20 cellular contexts compared by ENCODE assay signal in the genomic region with DNA sequence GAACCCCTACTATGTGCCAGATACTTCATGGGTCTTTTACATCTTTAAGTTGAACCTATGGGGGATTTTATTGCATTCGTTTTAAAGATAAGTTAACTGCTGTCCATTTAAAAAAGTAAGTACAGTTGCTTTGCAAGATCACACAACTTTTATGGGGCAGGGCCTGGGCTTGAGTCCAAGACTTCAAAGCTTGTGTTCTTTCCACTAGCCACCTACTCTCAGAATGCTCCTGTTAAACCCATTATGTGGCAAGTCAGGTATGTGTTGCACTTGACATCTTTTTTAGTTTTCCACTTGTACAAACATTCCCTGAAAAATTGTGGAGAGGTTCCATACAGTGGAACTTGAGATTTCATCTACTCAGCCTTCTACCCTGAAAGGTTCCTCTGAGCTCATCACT.
DNase-seq lines count a peak whose midpoint lies in the region; ATAC-seq, FAIRE-seq and TF ChIP-seq lines count a peak whose summit lies in the region.
"Had no signal": no experiment of that assay in that cellular context is flagged by ENCODE, and none has a peak within 500 bp of the region (broad histone marks: within the 10 kb centered on the region; RNA-seq: fewer than 3 reads in every experiment).

No MANE protein-coding gene starts in this region.

- CTCF ChIA-PET in A549 (lab: Yijun Ruan, JAX): interaction anchor here (1.1 kb wide), 1 partner anchor 21 kb away, joined by 3 read pairs; no protein-coding TSS in a partner anchor

- intact Hi-C loops in prostate gland (cut with DNase I): no loop called here
- intact Hi-C loops in Right ventricle myocardium superior (cut with DNase I): no loop called here

- H3K27ac ChIP-seq in A549 (peak overlapping the region; percentile 19 to 57; a peak in 3 of 6 replicates), prostate gland (no peak overlapping the region)
- H3K27ac ChIP-seq: BLaER1 treated with 17β-estradiol and CSF1 and Interleukin-3, amounts not matched to agents 10 nM and 100 nM; Peyer's patch had no signal

- no peak for TF ChIP-seq CTCF in A549 (IDR thresholded peaks at IDR 0.05)
- TF ChIP-seq CTCF in astrocyte of the spinal cord (IDR thresholded peaks at IDR 0.05; ENCODE audit: low read depth, low read length): no peak
- no peak for TF ChIP-seq CTCF in prostate gland (IDR thresholded peaks at IDR 0.05)
- no peak for TF ChIP-seq CTCF in D721Med (IDR thresholded peaks at IDR 0.05; ENCODE audit: insufficient read depth, missing control alignments)

- FAIRE-seq in A549 (lab: Jason Lieb, UNC) (no peak), D721Med (lab: Jason Lieb, UNC) (no peak), GM19239 (lab: Jason Lieb, UNC) (no peak)

- no peak for TF ChIP-seq RAD21 in A549 (conservative IDR thresholded peaks at IDR 0.05 in 1 of 2, IDR thresholded peaks at IDR 0.05 in 1 of 2)

- in situ Hi-C loops in astrocyte of the spinal cord (cut with HindIII; ENCODE audit: low sequenced_read_pairs): no loop called here

- TF ChIP-seq POLR2A in A549 (IDR thresholded peaks at IDR 0.05; ENCODE audit: low read length): no peak
- TF ChIP-seq POLR2A in prostate gland (IDR thresholded peaks at IDR 0.05): no peak

- TF ChIP-seq EP300 in A549 (IDR thresholded peaks at IDR 0.05): no peak

- WGBS in A549 (ENCODE audit: missing lambda C conversion rate): 63% methylated on average over 1 of the region's 1 CpG
- WGBS in prostate gland: 30% methylated on average over 1 of the region's 1 CpG

- POLR2A ChIA-PET in A549 (lab: Yijun Ruan, JAX): interaction anchor here (0.6 kb wide), 1 partner anchor 88 kb away, joined by 3 read pairs; no protein-coding TSS in a partner anchor

- H3K9me3 ChIP-seq in A549: no peaks in the 10 kb centered on the region
- H3K9me3 ChIP-seq in prostate gland: no peaks in the 10 kb centered on the region
- H3K9me3 ChIP-seq: BLaER1 treated with 17β-estradiol and CSF1 and Interleukin-3, amounts not matched to agents 10 nM and 100 nM; Peyer's patch had no signal

- H3K4me1 ChIP-seq in A549 (peaks cover 77% of the 10 kb centered on the region), prostate gland (replicated peaks) (no peaks in the 10 kb centered on the region)

- H3K36me3 ChIP-seq in prostate gland: no peaks in the 10 kb centered on the region
- H3K36me3 ChIP-seq: BLaER1 treated with 17β-estradiol and CSF1 and Interleukin-3, amounts not matched to agents 10 nM and 100 nM; Peyer's patch had no signal

- no peak overlapping the region for H3K4me3 ChIP-seq in A549
- H3K4me3 ChIP-seq in astrocyte of the spinal cord (ENCODE audit: low read depth, low read length): no peak overlapping the region
- H3K4me3 ChIP-seq in prostate gland: no peak overlapping the region
- H3K4me3 ChIP-seq: BLaER1 treated with 17β-estradiol and CSF1 and Interleukin-3, amounts not matched to agents 10 nM and 100 nM; Peyer's patch had no signal

- no peaks in the 10 kb centered on the region for H3K27me3 ChIP-seq in prostate gland (replicated peaks; ENCODE audit: insufficient read depth)
- H3K27me3 ChIP-seq: BLaER1 treated with 17β-estradiol and CSF1 and Interleukin-3, amounts not matched to agents 10 nM and 100 nM; Peyer's patch had no signal

- H3K4me2 ChIP-seq in A549: peak overlapping the region; percentile 38
- H3K4me2 ChIP-seq: BLaER1 treated with 17β-estradiol and CSF1 and Interleukin-3, amounts not matched to agents 10 nM and 100 nM had no signal

- ATAC-seq in A549 (no peak), HG03432 (IDR thresholded peaks at IDR 0.05; ENCODE audit: unreplicated experiment) (no peak), Right ventricle myocardium superior (ENCODE audit: poor library complexity) (no peak)
- ATAC-seq: SK-N-SH treated with all-trans-retinoic acid at 6 μM for 48 hours had no signal

- DNase-seq in A549 (ENCODE audit: low read depth in 1 of 2, low spot score in 1 of 2) (no peak), LoVo (ENCODE audit: low spot score) (peak; percentile 46), astrocyte of the spinal cord (ENCODE audit: low read depth, low spot score) (peak; percentile 64), prostate gland (ENCODE audit: low spot score) (peak; percentile 70), D721Med (ENCODE audit: insufficient read length, low spot score) (no peak), GM19239 (ENCODE audit: insufficient read length, low spot score) (no peak), Right ventricle myocardium superior (no peak)
- DNase-seq: CD8-positive, alpha-beta memory T cell; EL; H9; KBM-7; MM.1S; NCI-H1105; NCI-H1694; NCI-H510A treated with DMSO at 0.1 percent for 48 hours; Peyer's patch; SHP77 treated with DMSO at 0.1 percent for 48 hours had no signal

TF ChIP-seq in A549, 52 proteins besides CTCF, POLR2A, EP300 and RAD21:
- TF ChIP-seq NFE2L2 (conservative IDR thresholded peaks at IDR 0.05; ENCODE audit: low read length) (no peak), CHD4 (IDR thresholded peaks at IDR 0.05; ENCODE audit: borderline replicate concordance) (no peak), TFCP2L1 (CRISPR knock-in tag; IDR thresholded peaks at IDR 0.05) (no peak), NPAS2 (CRISPR knock-in tag; IDR thresholded peaks at IDR 0.05; ENCODE audit: borderline replicate concordance) (no peak), NR3C1 (IDR thresholded peaks at IDR 0.05) (no peak), TP53 (CRISPR knock-in tag; IDR thresholded peaks at IDR 0.05) (no peak), KDM5A (IDR thresholded peaks at IDR 0.05) (no peak), SMC3 (IDR thresholded peaks at IDR 0.05) (no peak)
- TF ChIP-seq, protein P1, sequence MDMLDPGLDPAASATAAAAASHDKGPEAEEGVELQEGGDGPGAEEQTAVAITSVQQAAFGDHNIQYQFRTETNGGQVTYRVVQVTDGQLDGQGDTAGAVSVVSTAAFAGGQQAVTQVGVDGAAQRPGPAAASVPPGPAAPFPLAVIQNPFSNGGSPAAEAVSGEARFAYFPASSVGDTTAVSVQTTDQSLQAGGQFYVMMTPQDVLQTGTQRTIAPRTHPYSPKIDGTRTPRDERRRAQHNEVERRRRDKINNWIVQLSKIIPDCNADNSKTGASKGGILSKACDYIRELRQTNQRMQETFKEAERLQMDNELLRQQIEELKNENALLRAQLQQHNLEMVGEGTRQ (IDR thresholded peaks at IDR 0.05): no peak
- TF ChIP-seq, protein P2, sequence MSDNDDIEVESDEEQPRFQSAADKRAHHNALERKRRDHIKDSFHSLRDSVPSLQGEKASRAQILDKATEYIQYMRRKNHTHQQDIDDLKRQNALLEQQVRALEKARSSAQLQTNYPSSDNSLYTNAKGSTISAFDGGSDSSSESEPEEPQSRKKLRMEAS (IDR thresholded peaks at IDR 0.05): no peak

Comparison
In these comparisons a context has a peak if more than half of its experiments do, and no peak if none do; other contexts are left out.
1. DNase-seq: peak in LoVo (single experiment), astrocyte of the spinal cord (single experiment) and prostate gland (single experiment); none in A549 (0 of 2), D721Med (single experiment), GM19239 (single experiment) and Right ventricle myocardium superior (single experiment).
2. H3K27ac ChIP-seq: peak in A549 (2 of 2); none in prostate gland (0 of 2).